In genomic region chr19:40719414-40719894, GRCh38 we compare ENCODE assay signal across 8 cellular contexts. TPM values are rescaled to one million over a fixed set of nuclear protein-coding genes. Genes with fewer than 3 reads are reported as not detected.
DNase-seq lines count a peak whose midpoint lies in the region; ATAC-seq and TF ChIP-seq lines count a peak whose summit lies in the region.
"Had no signal": no experiment of that assay in that cellular context is flagged by ENCODE, and none has a peak within 500 bp of the region (broad histone marks: within the 10 kb centered on the region; RNA-seq: fewer than 3 reads in every experiment).

No MANE protein-coding gene starts in this region.

- intact Hi-C loops in left lung (cut with DNase I) = no loop called here

- no peak for DNase-seq in activated naive CD8-positive, alpha-beta T cell treated with anti-CD3 and anti-CD28 coated beads for 36 hours
- no peak for DNase-seq in left lung
- DNase-seq in NCI-H446 (lab: John Stamatoyannopoulos, UW) = no peak
- DNase-seq in BE2C = no peak
- DNase-seq in KBM-7 = no peak
- DNase-seq: SHP77 treated with DMSO at 0.1 percent for 48 hours had no signal

- H3K27ac Mint-ChIP-seq in activated naive CD8-positive, alpha-beta T cell treated with anti-CD3 and anti-CD28 coated beads for 36 hours = peak overlapping the region; percentile 49

- H3K4me1 ChIP-seq in HUES48 (ENCODE audit: control insufficient read depth, insufficient read depth, low read length) (peaks cover 12% of the 10 kb centered on the region), left lung (peaks cover 36 to 89% of the 10 kb centered on the region in 2 donors), subcutaneous abdominal adipose tissue (ENCODE audit: control insufficient read depth in 5 of 5, insufficient read depth in 5 of 5, low read length in 5 of 5) (peaks cover 21 to 77% (median 72%) of the 10 kb centered on the region in 5 donors), BE2C (peaks cover 4% of the 10 kb centered on the region; the same call in 1 of the 2 replicates)

- H3K4me3 ChIP-seq in HUES48 (ENCODE audit: low read depth, low read length) (peak overlapping the region; percentile 96), left lung (peak overlapping the region; percentile 61 to 91), subcutaneous abdominal adipose tissue (ENCODE audit: low read depth in 1 of 5, low read length in 5 of 5) (peak overlapping the region; percentile 73 to 99 (median 97)), BE2C (ENCODE audit: low read depth, low read length) (no peak overlapping the region)

- H3K36me3 Mint-ChIP-seq in activated naive CD8-positive, alpha-beta T cell treated with anti-CD3 and anti-CD28 coated beads for 36 hours = peaks cover 20% of the 10 kb centered on the region

- H3K9me3 ChIP-seq in HUES48 (ENCODE audit: control insufficient read depth, insufficient read depth, low read length) (no peaks in the 10 kb centered on the region), left lung (no peaks in the 10 kb centered on the region), subcutaneous abdominal adipose tissue (ENCODE audit: control insufficient read depth in 5 of 5, low read length in 5 of 5) (no peaks in the 10 kb centered on the region), BE2C (no peaks in the 10 kb centered on the region)

- H3K27ac ChIP-seq in HUES48 (ENCODE audit: low read depth, low read length) (no peak overlapping the region), left lung (peak overlapping the region; percentile 92 to 94), subcutaneous abdominal adipose tissue (ENCODE audit: low read depth, low read length) (peak overlapping the region; percentile 99)

- no peak overlapping the region for H3K9ac ChIP-seq in HUES48 (ENCODE audit: low read depth, low read length)
- peak overlapping the region; percentile 95 to 100 (median 99) for H3K9ac ChIP-seq in subcutaneous abdominal adipose tissue (ENCODE audit: low read length in 5 of 5)

- ATAC-seq in left lung = no peak

- H3K27me3 ChIP-seq in HUES48 (ENCODE audit: control insufficient read depth, insufficient read depth, low read length) (no peaks in the 10 kb centered on the region), left lung (no peaks in the 10 kb centered on the region), subcutaneous abdominal adipose tissue (ENCODE audit: control insufficient read depth in 5 of 5, insufficient read depth in 4 of 5, low read length in 5 of 5) (peaks cover 0 to 8% (median 0%) of the 10 kb centered on the region in 5 donors), BE2C (no peaks in the 10 kb centered on the region)

- in situ Hi-C loops in KBM-7 (cut with MboI; ENCODE audit: low pct_unique_long_range_greater_than_20kb, low sequenced_read_pairs) = no loop called here

- H3K9me3 Mint-ChIP-seq in activated naive CD8-positive, alpha-beta T cell treated with anti-CD3 and anti-CD28 coated beads for 36 hours = no peaks in the 10 kb centered on the region

- no peaks in the 10 kb centered on the region for H3K27me3 Mint-ChIP-seq in activated naive CD8-positive, alpha-beta T cell treated with anti-CD3 and anti-CD28 coated beads for 36 hours

- H3K4me3 Mint-ChIP-seq in activated naive CD8-positive, alpha-beta T cell treated with anti-CD3 and anti-CD28 coated beads for 36 hours = peak overlapping the region; percentile 69

- no peak for TF ChIP-seq CTCF in left lung (IDR thresholded peaks at IDR 0.05)
- no peak for TF ChIP-seq CTCF in BE2C (IDR thresholded peaks at IDR 0.05; ENCODE audit: low read depth, low read length)

- peaks cover 5% of the 10 kb centered on the region; the same call in 1 of the 2 replicates for H3K36me3 ChIP-seq in HUES48 (ENCODE audit: control insufficient read depth, insufficient read depth, low read length)
- H3K36me3 ChIP-seq in left lung = peaks cover 0 to 26% of the 10 kb centered on the region in 2 donors
- H3K36me3 ChIP-seq in subcutaneous abdominal adipose tissue (ENCODE audit: control insufficient read depth in 5 of 5, insufficient read depth in 5 of 5, low read length in 5 of 5) = peaks cover 0 to 20% (median 12%) of the 10 kb centered on the region in 5 donors
- no peaks in the 10 kb centered on the region for H3K36me3 ChIP-seq in BE2C

- peaks cover 45% of the 10 kb centered on the region for H3K4me1 Mint-ChIP-seq in activated naive CD8-positive, alpha-beta T cell treated with anti-CD3 and anti-CD28 coated beads for 36 hours

RNA-seq across cellular contexts. Expression of gene ITPKC, which starts 2.5 kb away (rescaled TPM):
- 1 to 10 TPM; 3.8 to 4.1 TPM for total RNA-seq in activated naive CD8-positive, alpha-beta T cell treated with anti-CD3 and anti-CD28 coated beads for 36 hours
- 10 to 100 TPM; 23.2 to 25.6 TPM for total RNA-seq in left lung
- 8.8 TPM for polyA plus RNA-seq in BE2C (2012; ENCODE audit: insufficient read depth, insufficient read length, low read depth)

RNA-seq across cellular contexts. Expression of gene COQ8B, which starts 2.8 kb away (rescaled TPM):
- total RNA-seq in activated naive CD8-positive, alpha-beta T cell treated with anti-CD3 and anti-CD28 coated beads for 36 hours = 10 to 100 TPM; 18.9 to 25.3 TPM
- total RNA-seq in left lung = 10 to 100 TPM; 39.2 to 48.1 TPM
- polyA plus RNA-seq in BE2C (2012; ENCODE audit: insufficient read depth, insufficient read length, low read depth) = 24.1 TPM

RNA-seq across cellular contexts. Expression of gene NUMBL, which starts 29.0 kb away (rescaled TPM):
- 10 to 100 TPM; 13.4 to 14.9 TPM for total RNA-seq in activated naive CD8-positive, alpha-beta T cell treated with anti-CD3 and anti-CD28 coated beads for 36 hours
- 10 to 100 TPM; 30.0 to 30.2 TPM for total RNA-seq in left lung
- polyA plus RNA-seq in BE2C (2012; ENCODE audit: insufficient read depth, insufficient read length, low read depth) = 30.6 TPM

RNA-seq across cellular contexts. Expression of gene ACTMAP, which starts 30.8 kb away (rescaled TPM):
- 10 to 100 TPM; 13.8 to 15.6 TPM for total RNA-seq in activated naive CD8-positive, alpha-beta T cell treated with anti-CD3 and anti-CD28 coated beads for 36 hours
- total RNA-seq in left lung = 10 to 100 TPM; 15.1 to 17.6 TPM
- 21.1 TPM for polyA plus RNA-seq in BE2C (2012; ENCODE audit: insufficient read depth, insufficient read length, low read depth)

RNA-seq across cellular contexts. Expression of gene SNRPA, which starts 31.5 kb away (rescaled TPM):
- 100 to 1,000 TPM; 237 to 252 TPM for total RNA-seq in activated naive CD8-positive, alpha-beta T cell treated with anti-CD3 and anti-CD28 coated beads for 36 hours
- 10 to 100 TPM; 46.1 to 79.1 TPM for total RNA-seq in left lung
- polyA plus RNA-seq in BE2C (2012; ENCODE audit: insufficient read depth, insufficient read length, low read depth) = 73.9 TPM

Comparison
In these comparisons a context has a peak if more than half of its experiments do, and no peak if none do; other contexts are left out.
1. RNA of gene ITPKC, which starts 2.5 kb away (total RNA-seq): 23.2 to 25.6 TPM in left lung; 3.8 to 4.1 TPM in activated naive CD8-positive, alpha-beta T cell treated with anti-CD3 and anti-CD28 coated beads for 36 hours; every median in the first group is over 4 times any median in the second.